11 cellular contexts compared by ENCODE assay signal in genomic region chr10:88820990-88821389, GRCh38. TPM values are rescaled to one million over a fixed set of nuclear protein-coding genes. Genes with fewer than 3 reads are reported as not detected.
DNase-seq lines count a peak whose midpoint lies in the region; TF ChIP-seq lines count a peak whose summit lies in the region.
"Had no signal": no experiment of that assay in that cellular context is flagged by ENCODE, and none has a peak within 500 bp of the region (broad histone marks: within the 10 kb centered on the region; RNA-seq: fewer than 3 reads in every experiment).

No MANE protein-coding gene starts in this region.

- H3K4me3 ChIP-seq in cardiac fibroblast (replicated peaks in 1 of 2; ENCODE audit: low read depth in 2 of 2, low read length in 2 of 2) (no peak overlapping the region), mesenchymal stem cell (ENCODE audit: insufficient read depth in 1 of 2, low read depth in 1 of 2, low read length in 2 of 2) (no peak overlapping the region)

- no peak overlapping the region for H2AFZ ChIP-seq in mesenchymal stem cell (ENCODE audit: low read depth, low read length)

- no peak overlapping the region for H2BK15ac ChIP-seq in mesenchymal stem cell (ENCODE audit: low read depth, poor library complexity, severe bottlenecking)

- no peaks in the 10 kb centered on the region for H3K79me1 ChIP-seq in mesenchymal stem cell (replicated peaks; ENCODE audit: low read length, poor library complexity, severe bottlenecking)

- H3K18ac ChIP-seq in mesenchymal stem cell (ENCODE audit: low read depth in 1 of 2, low read length in 2 of 2), result no peak overlapping the region

- H2BK120ac ChIP-seq in mesenchymal stem cell (ENCODE audit: low read depth, low read length), result no peak overlapping the region

- no peak overlapping the region for H3K4me2 ChIP-seq in mesenchymal stem cell (ENCODE audit: low read length, poor library complexity, severe bottlenecking)
- H3K4me2 ChIP-seq: KMS-11 had no signal

- H3K36me3 ChIP-seq in mesenchymal stem cell (ENCODE audit: control insufficient read depth in 1 of 2, insufficient read depth in 2 of 2, low read depth in 1 of 2, low read length in 2 of 2), result no peaks in the 10 kb centered on the region

- no peak overlapping the region for H3K14ac ChIP-seq in mesenchymal stem cell (ENCODE audit: low read length in 2 of 2)

- no peaks in the 10 kb centered on the region for H3K27me3 ChIP-seq in mesenchymal stem cell (ENCODE audit: control insufficient read depth in 1 of 2, insufficient read depth in 1 of 2, low read length in 2 of 2)

- H3K27ac ChIP-seq in mesenchymal stem cell (ENCODE audit: low read length, poor library complexity, severe bottlenecking), result no peak overlapping the region
- H3K27ac ChIP-seq: KMS-11 had no signal

- no peak overlapping the region for H4K8ac ChIP-seq in mesenchymal stem cell (ENCODE audit: low read length)

- peak overlapping the region; percentile 73 for H3K9ac ChIP-seq in mesenchymal stem cell (ENCODE audit: low read length)
- H3K9ac ChIP-seq: KMS-11 had no signal

- H3K23ac ChIP-seq in mesenchymal stem cell (ENCODE audit: low read length in 2 of 2), result no peak overlapping the region

- H2BK12ac ChIP-seq in mesenchymal stem cell (ENCODE audit: low read length in 2 of 2), result no peak overlapping the region

- peak; percentile 39 for DNase-seq in EL
- peak; percentile 9 for DNase-seq in LoVo (ENCODE audit: low spot score)
- peak; percentile 87 for DNase-seq in cardiac fibroblast (ENCODE audit: low read depth in 2 of 2)
- DNase-seq in mesenchymal stem cell, result peak; percentile 54
- DNase-seq in SK-N-DZ (ENCODE audit: low spot score), result no peak
- DNase-seq in Kasumi-1 (lab: John Stamatoyannopoulos, UW), result no peak
- no peak for DNase-seq in effector CD4-positive, alpha-beta T cell
- DNase-seq: endodermal cell, NCI-H2171 treated with DMSO at 0.1 percent for 48 hours, retina had no signal

- no peak overlapping the region for H2AK5ac ChIP-seq in mesenchymal stem cell (ENCODE audit: low read length, severe bottlenecking)

- no peak overlapping the region for H4K91ac ChIP-seq in mesenchymal stem cell (ENCODE audit: low read length)

- no peaks in the 10 kb centered on the region for H3K4me1 ChIP-seq in mesenchymal stem cell (ENCODE audit: control insufficient read depth, insufficient read depth, low read depth, low read length)

- no peak overlapping the region for H2BK5ac ChIP-seq in mesenchymal stem cell (ENCODE audit: low read depth, low read length, poor library complexity, severe bottlenecking)

- no peak overlapping the region for H3K4ac ChIP-seq in mesenchymal stem cell (ENCODE audit: low read depth in 1 of 2, low read length in 2 of 2)

- no peak for TF ChIP-seq CTCF in cardiac fibroblast (IDR thresholded peaks at IDR 0.05; ENCODE audit: low read depth, low read length)

- H3K9me3 ChIP-seq in mesenchymal stem cell (ENCODE audit: control insufficient read depth, low read length), result no peaks in the 10 kb centered on the region

RNA-seq across cellular contexts. Expression of gene LIPM, which starts 18.5 kb away (rescaled TPM):
- polyA plus RNA-seq in mesenchymal stem cell (2013, experiment 1 of 2), result not detected
- polyA plus RNA-seq in mesenchymal stem cell (2013, experiment 2 of 2), result not detected
- not detected in 2 replicates for polyA plus RNA-seq in SK-N-DZ (2014; cell fraction: cytosol; rRNA removed)
- polyA plus RNA-seq in SK-N-DZ (2014; cell fraction: nucleus; rRNA removed), result not detected in 2 replicates

RNA-seq across cellular contexts. Expression of gene ANKRD22, which starts 30.7 kb away (rescaled TPM):
- not detected for polyA plus RNA-seq in mesenchymal stem cell (2013, experiment 1 of 2)
- 0.04 TPM for polyA plus RNA-seq in mesenchymal stem cell (2013, experiment 2 of 2)
- polyA plus RNA-seq in SK-N-DZ (2014; cell fraction: cytosol; rRNA removed), result not detected in 2 replicates
- not detected in 2 replicates for polyA plus RNA-seq in SK-N-DZ (2014; cell fraction: nucleus; rRNA removed)

RNA-seq across cellular contexts. Expression of gene STAMBPL1, which starts 59.1 kb away (rescaled TPM):
- 8.3 TPM for polyA plus RNA-seq in mesenchymal stem cell (2013, experiment 1 of 2)
- 9.1 TPM for polyA plus RNA-seq in mesenchymal stem cell (2013, experiment 2 of 2)
- 23.1 and 36.5 TPM in 2 replicates for polyA plus RNA-seq in SK-N-DZ (2014; cell fraction: cytosol; rRNA removed)
- 33.0 and 40.9 TPM in 2 replicates for polyA plus RNA-seq in SK-N-DZ (2014; cell fraction: nucleus; rRNA removed)

Comparison
In these comparisons a context has a peak if more than half of its experiments do, and no peak if none do; other contexts are left out.
1. DNase-seq: peak in EL (single experiment), LoVo (single experiment), cardiac fibroblast (2 of 2) and mesenchymal stem cell (single experiment); none in SK-N-DZ (single experiment), Kasumi-1 (0 of 2) and effector CD4-positive, alpha-beta T cell (single experiment).